Comparison of ENCODE assay signal across 8 cellular contexts in genomic region chr15:22786868-22787698, GRCh38. TPM values are rescaled to one million over a fixed set of nuclear protein-coding genes. Genes with fewer than 3 reads are reported as not detected.
DNase-seq lines count a peak whose midpoint lies in the region; ATAC-seq and TF ChIP-seq lines count a peak whose summit lies in the region.

No MANE protein-coding gene starts in this region.

- peaks cover 21% of the 10 kb centered on the region for H3K79me2 ChIP-seq in osteoblast (ENCODE audit: insufficient read depth, low read length)

- H3K9me3 ChIP-seq in osteoblast (ENCODE audit: low read depth, low read length): no peaks in the 10 kb centered on the region

- peak overlapping the region; percentile 63 for H2AFZ ChIP-seq in osteoblast (ENCODE audit: low read length)

- H3K4me3 ChIP-seq in GM12864 (ENCODE audit: low read depth, low read length) (peak overlapping the region; percentile 83), LNCaP clone FGC (ENCODE audit: low read depth, low read length) (peak overlapping the region; percentile 53), osteoblast (ENCODE audit: insufficient read depth, low read length) (peak overlapping the region; percentile 74)

- peaks cover 5% of the 10 kb centered on the region for H3K9me3 Mint-ChIP-seq in activated T-helper 2 cell treated with anti-CD3 and anti-CD28 coated beads, Interferon-gamma antibody, Interleukin-2, Interleukin-4, amounts not matched to agents 10 μg/mL and 5 μg/mL and 100 μg/mL, durations not matched to agents 14 hours and 24 hours and 36 hours
- peaks cover 5% of the 10 kb centered on the region for H3K9me3 Mint-ChIP-seq in glutamatergic neuron (ENCODE audit: unreplicated experiment)

- H3K4me1 ChIP-seq in osteoblast (ENCODE audit: insufficient read depth, low read length): peaks cover 4% of the 10 kb centered on the region

- H3K36me3 ChIP-seq in osteoblast (ENCODE audit: insufficient read depth, low read length): peaks cover 4% of the 10 kb centered on the region

- no peaks in the 10 kb centered on the region for H3K27me3 ChIP-seq in osteoblast (ENCODE audit: insufficient read depth, low read length)

- TF ChIP-seq CTCF in GM12864 (IDR thresholded peaks at IDR 0.05; ENCODE audit: low read depth, low read length, missing control alignments): no peak
- no peak for TF ChIP-seq CTCF in LNCaP clone FGC (IDR thresholded peaks at IDR 0.05; ENCODE audit: control insufficient read depth, extremely low read depth, insufficient read depth)
- no peak for TF ChIP-seq CTCF in glutamatergic neuron (IDR thresholded peaks at IDR 0.05; ENCODE audit: partially characterized antibody, unreplicated experiment)
- TF ChIP-seq CTCF in osteoblast (IDR thresholded peaks at IDR 0.05; ENCODE audit: extremely low read depth, low read depth, low read length): no peak

- no peaks in the 10 kb centered on the region for H3K27me3 Mint-ChIP-seq in activated T-helper 2 cell treated with anti-CD3 and anti-CD28 coated beads, Interferon-gamma antibody, Interleukin-2, Interleukin-4, amounts not matched to agents 10 μg/mL and 5 μg/mL and 100 μg/mL, durations not matched to agents 14 hours and 24 hours and 36 hours (ENCODE audit: low read depth)
- H3K27me3 Mint-ChIP-seq in glutamatergic neuron (ENCODE audit: unreplicated experiment): peaks cover 8% of the 10 kb centered on the region

- peaks cover 36% of the 10 kb centered on the region for H3K36me3 Mint-ChIP-seq in activated T-helper 2 cell treated with anti-CD3 and anti-CD28 coated beads, Interferon-gamma antibody, Interleukin-2, Interleukin-4, amounts not matched to agents 10 μg/mL and 5 μg/mL and 100 μg/mL, durations not matched to agents 14 hours and 24 hours and 36 hours (ENCODE audit: low read depth)
- H3K36me3 Mint-ChIP-seq in glutamatergic neuron (ENCODE audit: unreplicated experiment): peaks cover 4% of the 10 kb centered on the region

- H3K4me1 Mint-ChIP-seq in activated T-helper 2 cell treated with anti-CD3 and anti-CD28 coated beads, Interferon-gamma antibody, Interleukin-2, Interleukin-4, amounts not matched to agents 10 μg/mL and 5 μg/mL and 100 μg/mL, durations not matched to agents 14 hours and 24 hours and 36 hours (ENCODE audit: low read depth): peaks cover 22% of the 10 kb centered on the region
- H3K4me1 Mint-ChIP-seq in glutamatergic neuron (ENCODE audit: low read depth, unreplicated experiment): peaks cover 1% of the 10 kb centered on the region

- H4K20me1 ChIP-seq in osteoblast (ENCODE audit: insufficient read depth, low read length): no peaks in the 10 kb centered on the region

- peak overlapping the region; percentile 80 for H3K4me3 Mint-ChIP-seq in activated T-helper 2 cell treated with anti-CD3 and anti-CD28 coated beads, Interferon-gamma antibody, Interleukin-2, Interleukin-4, amounts not matched to agents 10 μg/mL and 5 μg/mL and 100 μg/mL, durations not matched to agents 14 hours and 24 hours and 36 hours (ENCODE audit: low read depth)
- H3K4me3 Mint-ChIP-seq in glutamatergic neuron (ENCODE audit: unreplicated experiment): peak overlapping the region; percentile 93

- DNase-seq in GM12864 (ENCODE audit: low read depth): no peak
- no peak for DNase-seq in LNCaP clone FGC (ENCODE audit: low read depth)
- DNase-seq in activated T-helper 2 cell treated with anti-CD3 and anti-CD28 coated beads, Interferon-gamma antibody, Interleukin-2, Interleukin-4, amounts not matched to agents 10 μg/mL and 5 μg/mL and 100 μg/mL, durations not matched to agents 14 hours and 24 hours and 36 hours (ENCODE audit: low spot score): peak; percentile 31
- peak; percentile 44 for DNase-seq in glutamatergic neuron
- peak; percentile 84 for DNase-seq in osteoblast (ENCODE audit: insufficient read length, low spot score, missing footprints)
- no peak for DNase-seq in NOMO-1 (lab: John Stamatoyannopoulos, UW; ENCODE audit: unreplicated experiment in 2 of 2)
- no peak for DNase-seq in SKM-1 (lab: John Stamatoyannopoulos, UW; ENCODE audit: unreplicated experiment)

- intact Hi-C loops in activated T-helper 2 cell treated with anti-CD3 and anti-CD28 coated beads, Interferon-gamma antibody, Interleukin-2, Interleukin-4, amounts not matched to agents 10 μg/mL and 5 μg/mL and 100 μg/mL, durations not matched to agents 14 hours and 24 hours and 36 hours (cut with micrococcal nuclease): loop anchor here (10.0 kb wide), 1 partner anchor 48 kb away; the partner anchor contains the start of gene NIPA2

- H3K27ac ChIP-seq in osteoblast (ENCODE audit: low read depth, low read length): no peak overlapping the region

- peak overlapping the region; percentile 75 for H3K4me2 ChIP-seq in osteoblast (ENCODE audit: insufficient read depth, low read length)

- peak; percentile 24 for ATAC-seq in GM21825 (IDR thresholded peaks at IDR 0.05; ENCODE audit: unreplicated experiment)

- H3K27ac Mint-ChIP-seq in activated T-helper 2 cell treated with anti-CD3 and anti-CD28 coated beads, Interferon-gamma antibody, Interleukin-2, Interleukin-4, amounts not matched to agents 10 μg/mL and 5 μg/mL and 100 μg/mL, durations not matched to agents 14 hours and 24 hours and 36 hours: peak overlapping the region; percentile 65
- peak overlapping the region; percentile 78 for H3K27ac Mint-ChIP-seq in glutamatergic neuron (ENCODE audit: unreplicated experiment)

RNA-seq across cellular contexts. Expression of gene NIPA1, which starts 0.6 kb away (rescaled TPM):
- 19.4 and 20.7 TPM in 2 replicates for total RNA-seq in activated T-helper 2 cell treated with anti-CD3 and anti-CD28 coated beads, Interferon-gamma antibody, Interleukin-2, Interleukin-4, amounts not matched to agents 10 μg/mL and 5 μg/mL and 100 μg/mL, durations not matched to agents 14 hours and 24 hours and 36 hours
- 41.5 TPM for total RNA-seq in glutamatergic neuron (ENCODE audit: unreplicated experiment)
- 6.2 and 9.4 TPM in 2 replicates for total RNA-seq in osteoblast

RNA-seq across cellular contexts. Expression of gene NIPA2, which starts 51.4 kb away (rescaled TPM):
- total RNA-seq in activated T-helper 2 cell treated with anti-CD3 and anti-CD28 coated beads, Interferon-gamma antibody, Interleukin-2, Interleukin-4, amounts not matched to agents 10 μg/mL and 5 μg/mL and 100 μg/mL, durations not matched to agents 14 hours and 24 hours and 36 hours: 60.1 and 65.3 TPM in 2 replicates
- total RNA-seq in glutamatergic neuron (ENCODE audit: unreplicated experiment): 121 TPM
- 49.8 and 50.3 TPM in 2 replicates for total RNA-seq in osteoblast

Comparison
In these comparisons a context has a peak if more than half of its experiments do, and no peak if none do; other contexts are left out.
1. DNase-seq: peak in activated T-helper 2 cell treated with anti-CD3 and anti-CD28 coated beads, Interferon-gamma antibody, Interleukin-2, Interleukin-4, amounts not matched to agents 10 μg/mL and 5 μg/mL and 100 μg/mL, durations not matched to agents 14 hours and 24 hours and 36 hours (single experiment), glutamatergic neuron (single experiment) and osteoblast (single experiment); none in GM12864 (single experiment), LNCaP clone FGC (single experiment), NOMO-1 (0 of 2) and SKM-1 (single experiment).
2. Peak in every context shown above with its lines, with median percentiles within 50 percentile points of each other: H3K4me3 ChIP-seq.